23 cellular contexts compared by ENCODE assay signal in the genomic region with DNA sequence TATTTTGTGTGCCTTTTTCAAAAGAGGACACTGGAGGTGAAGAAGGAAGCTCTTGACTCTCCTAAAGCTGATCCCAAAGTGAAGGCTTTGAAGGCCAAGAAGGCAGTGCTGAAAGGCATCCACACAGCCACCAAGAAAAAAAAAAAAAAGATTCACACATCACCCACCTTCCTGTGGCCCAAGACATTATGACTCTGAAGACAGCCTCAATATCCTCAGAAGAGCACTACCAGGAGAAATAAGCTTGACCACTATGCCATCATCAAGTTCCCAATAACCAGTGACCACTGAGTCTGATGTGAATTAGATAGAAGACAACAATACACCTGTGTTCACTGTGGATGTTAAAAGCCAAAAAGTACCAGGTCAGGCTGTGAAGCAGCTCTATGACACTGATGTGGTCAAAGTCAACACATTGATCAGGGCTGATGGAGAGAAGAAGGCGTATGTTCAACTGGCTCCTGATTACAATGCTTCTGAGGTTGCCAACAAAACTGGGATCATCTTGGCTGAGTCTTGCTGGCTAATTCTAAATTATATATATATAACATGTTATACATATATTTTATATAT.
"Had no signal": no experiment of that assay in that cellular context is flagged by ENCODE, and none has a peak within 500 bp of the region (broad histone marks: within the 10 kb centered on the region; RNA-seq: fewer than 3 reads in every experiment).

No MANE protein-coding gene starts in this region.

- H3K4me3 Mint-ChIP-seq: activated T-cell treated with anti-CD3 and anti-CD28 coated beads, Interleukin-2, amount 50 U/mL, for 4 hours; brain; dendritic cell treated with granulocyte-macrophage colony-stimulating factor and Interleukin-4, amounts not matched to agents 40 ng/mL and 50 ng/mL, for 4 days; memory B cell; nephron; T-cell had no signal

- FAIRE-seq: islet of Langerhans had no signal

- H3K27me3 ChIP-seq: heart left ventricle, neutrophil, pancreas, right atrium auricular region, suprapubic skin, tibial nerve had no signal

- DNase-seq: activated CD4-positive, alpha-beta T cell treated with anti-CD3 and anti-CD28 coated beads for 4 hours; activated CD8-positive, alpha-beta memory T cell treated with anti-CD3 and anti-CD28 coated beads, Interleukin-2, amount 50 U/mL, for 4 hours; activated naive CD4-positive, alpha-beta T cell treated with Interleukin-2 at 50 U/mL for 16 hours; activated T-cell treated with anti-CD3 and anti-CD28 coated beads, Interleukin-2, amount 50 U/mL, for 4 hours; aorta; caudate nucleus; effector CD4-positive, alpha-beta T cell; heart left ventricle; pancreas; psoas muscle; stimulated activated CD4-positive, alpha-beta T cell treated with anti-CD3 and anti-CD28 coated beads, Interleukin-4, amount 100 ng/mL, for 24 hours; stimulated activated naive CD4-positive, alpha-beta T cell treated with Interleukin-2 at 50 U/mL for 16 hours; T-cell; WERI-Rb-1 had no signal

- H3K4me1 Mint-ChIP-seq: brain, memory B cell, nephron had no signal

- H3K27ac Mint-ChIP-seq: brain; dendritic cell treated with granulocyte-macrophage colony-stimulating factor and Interleukin-4, amounts not matched to agents 40 ng/mL and 50 ng/mL, for 4 days; nephron; T-cell had no signal

- H3K4me3 ChIP-seq: heart left ventricle, pancreas, psoas muscle, right atrium auricular region, suprapubic skin, tibial nerve had no signal

- H3K36me3 ChIP-seq: neutrophil, pancreas had no signal

- H3K27me3 Mint-ChIP-seq: brain; dendritic cell treated with granulocyte-macrophage colony-stimulating factor and Interleukin-4, amounts not matched to agents 40 ng/mL and 50 ng/mL, for 4 days; memory B cell; T-cell had no signal

- ATAC-seq: activated T-cell treated with anti-CD3 and anti-CD28 coated beads, Interleukin-2, amount 50 U/mL, for 4 hours; heart left ventricle; pancreas; psoas muscle; T-cell had no signal
